ENCODE assay signal across 8 cellular contexts in genomic region chr14:49893309-49894213, GRCh38. TPM values are rescaled to one million over a fixed set of nuclear protein-coding genes. Genes with fewer than 3 reads are reported as not detected.
DNase-seq lines count a peak whose midpoint lies in the region; ATAC-seq and TF ChIP-seq lines count a peak whose summit lies in the region.

No MANE protein-coding gene starts in this region.

- peak; percentile 46 for ATAC-seq in HG02885 (IDR thresholded peaks at IDR 0.05; ENCODE audit: poor library complexity, unreplicated experiment)

- peak overlapping the region; percentile 65 for H3K4me3 ChIP-seq in NT2/D1 (ENCODE audit: insufficient read length, low read depth)
- H3K4me3 ChIP-seq in foreskin fibroblast (ENCODE audit: low read depth in 1 of 2, low read length in 2 of 2): peak overlapping the region; percentile 92 to 95
- H3K4me3 ChIP-seq in osteoblast (ENCODE audit: insufficient read depth, low read length): peak overlapping the region; percentile 95
- H3K4me3 ChIP-seq in tibial nerve: peak overlapping the region; percentile 81 to 100 (median 96)

- peaks cover 57% of the 10 kb centered on the region for H3K79me2 ChIP-seq in osteoblast (ENCODE audit: insufficient read depth, low read length)

- H3K4me1 ChIP-seq in NT2/D1 (ENCODE audit: insufficient read depth, insufficient read length): no peaks in the 10 kb centered on the region
- peaks cover 23% of the 10 kb centered on the region for H3K4me1 ChIP-seq in osteoblast (ENCODE audit: insufficient read depth, low read length)
- peaks cover 0 to 54% (median 42%) of the 10 kb centered on the region in 4 donors for H3K4me1 ChIP-seq in tibial nerve

- peak overlapping the region; percentile 48 for H2AFZ ChIP-seq in osteoblast (ENCODE audit: low read length)

- peak overlapping the region; percentile 98 for H3K9ac ChIP-seq in NT2/D1 (ENCODE audit: insufficient read length, low read depth)

- TF ChIP-seq CTCF in foreskin fibroblast (IDR thresholded peaks at IDR 0.05; ENCODE audit: low read depth, low read length) (no peak), osteoblast (IDR thresholded peaks at IDR 0.05; ENCODE audit: extremely low read depth, low read depth, low read length) (no peak), tibial nerve (IDR thresholded peaks at IDR 0.05) (no peak)

- WGBS in tibial nerve, 2 donors: 0 to 1% methylated on average over 32 to 54 of the region's 85 CpGs

- H3K4me2 ChIP-seq in osteoblast (ENCODE audit: insufficient read depth, low read length): peak overlapping the region; percentile 81

- TF ChIP-seq POLR2A in tibial nerve (IDR thresholded peaks at IDR 0.05): no peak

- H3K27me3 ChIP-seq in NT2/D1 (ENCODE audit: insufficient read depth, insufficient read length) (no peaks in the 10 kb centered on the region), osteoblast (ENCODE audit: insufficient read depth, low read length) (no peaks in the 10 kb centered on the region), tibial nerve (no peaks in the 10 kb centered on the region)

- TF ChIP-seq EP300 in tibial nerve (IDR thresholded peaks at IDR 0.05): no peak

- peaks cover 30% of the 10 kb centered on the region for H3K36me3 ChIP-seq in NT2/D1 (ENCODE audit: insufficient read depth, insufficient read length, low read length)
- peaks cover 23% of the 10 kb centered on the region for H3K36me3 ChIP-seq in osteoblast (ENCODE audit: insufficient read depth, low read length)
- peaks cover 0 to 13% (median 0%) of the 10 kb centered on the region in 3 donors for H3K36me3 ChIP-seq in tibial nerve

- peaks cover 26% of the 10 kb centered on the region for H4K20me1 ChIP-seq in osteoblast (ENCODE audit: insufficient read depth, low read length)

- H3K9me3 ChIP-seq in NT2/D1 (ENCODE audit: insufficient read depth, low read length) (no peaks in the 10 kb centered on the region), osteoblast (ENCODE audit: low read depth, low read length) (no peaks in the 10 kb centered on the region), tibial nerve (no peaks in the 10 kb centered on the region)

- H3K27ac ChIP-seq in osteoblast (ENCODE audit: low read depth, low read length) (peak overlapping the region; percentile 98), tibial nerve (peak overlapping the region; percentile 97 to 100 (median 100))

- DNase-seq in NCI-H510A treated with DMSO at 0.1 percent for 48 hours (lab: John Stamatoyannopoulos, UW) (peak; percentile 16), NCI-H510A (lab: John Stamatoyannopoulos, UW) (no peak), NT2/D1 (ENCODE audit: low read depth, low spot score) (no peak), foreskin fibroblast (peak; percentile 40 to 74), osteoblast (ENCODE audit: insufficient read length, low spot score, missing footprints) (peak; percentile 85), tibial nerve (ENCODE audit: low spot score in 2 of 2) (peak; percentile 19 to 30)
- peak; percentile 49 to 66 for DNase-seq in activated T-helper 1 cell treated with anti-CD3 and anti-CD28 coated beads, Interleukin-2, amount 50 U/mL, for 16 hours (ENCODE audit: low read depth in 1 of 2, low spot score in 1 of 2)

RNA-seq across cellular contexts. Expression of gene ARF6, which starts 0.7 kb away (rescaled TPM):
- total RNA-seq in osteoblast: 58.6 and 63.9 TPM in 2 replicates
- total RNA-seq in tibial nerve: 10 to 100 TPM; 34.7 to 42.0 (median 35.7) TPM

RNA-seq across cellular contexts. Expression of gene NEMF, which starts 41.0 kb away (rescaled TPM):
- total RNA-seq in osteoblast (51.3 and 54.3 TPM in 2 replicates), tibial nerve (100 to 1,000 TPM; 100 to 215 (median 138) TPM)

Comparison
In these comparisons a context has a peak if more than half of its experiments do, and no peak if none do; other contexts are left out.
1. DNase-seq: peak in NCI-H510A treated with DMSO at 0.1 percent for 48 hours (single experiment), activated T-helper 1 cell treated with anti-CD3 and anti-CD28 coated beads, Interleukin-2, amount 50 U/mL, for 16 hours (2 of 2), foreskin fibroblast (2 of 2), osteoblast (single experiment) and tibial nerve (2 of 2); none in NCI-H510A (single experiment) and NT2/D1 (single experiment).
2. Peak in every context shown above with its lines, with median percentiles within 50 percentile points of each other: H3K4me3 ChIP-seq.